1 cellular context compared by ENCODE assay signal in the genomic region with DNA sequence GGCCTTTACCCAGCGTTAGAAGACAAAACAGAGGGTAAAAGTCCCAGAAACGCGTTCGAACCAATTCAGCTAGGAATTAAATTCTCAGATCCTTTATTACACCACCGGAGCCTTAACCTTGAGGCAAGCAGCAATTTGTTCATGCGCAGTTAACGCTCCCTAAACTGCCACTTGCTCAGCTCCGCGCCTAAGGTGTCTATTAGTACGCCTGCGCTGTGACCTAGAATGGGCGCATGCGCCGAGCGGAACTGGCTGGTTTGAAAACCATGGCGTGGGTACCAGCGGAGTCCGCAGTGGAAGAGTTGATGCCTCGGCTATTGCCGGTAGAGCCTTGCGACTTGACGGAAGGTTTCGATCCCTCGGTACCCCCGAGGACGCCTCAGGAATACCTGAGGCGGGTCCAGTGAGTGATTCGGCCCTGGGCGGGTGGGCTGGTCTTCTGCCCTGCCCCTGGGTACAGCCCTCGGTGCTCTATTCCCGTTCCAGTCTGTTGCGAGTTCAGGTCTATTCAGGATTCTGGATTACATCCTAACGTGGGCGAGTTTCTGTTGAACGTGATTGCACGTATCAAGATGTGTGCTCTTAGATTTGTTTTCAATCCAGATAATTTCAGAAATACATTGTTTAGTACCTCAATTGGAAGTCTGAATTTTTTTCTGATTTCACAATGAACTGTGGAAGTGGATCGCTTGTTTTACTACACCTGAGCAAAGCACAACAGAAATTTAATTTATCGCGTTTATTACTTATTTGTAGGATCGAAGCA.
TF ChIP-seq lines count a peak whose summit lies in the region.

A gene with protein sequence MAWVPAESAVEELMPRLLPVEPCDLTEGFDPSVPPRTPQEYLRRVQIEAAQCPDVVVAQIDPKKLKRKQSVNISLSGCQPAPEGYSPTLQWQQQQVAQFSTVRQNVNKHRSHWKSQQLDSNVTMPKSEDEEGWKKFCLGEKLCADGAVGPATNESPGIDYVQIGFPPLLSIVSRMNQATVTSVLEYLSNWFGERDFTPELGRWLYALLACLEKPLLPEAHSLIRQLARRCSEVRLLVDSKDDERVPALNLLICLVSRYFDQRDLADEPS (plus strand): TSS at position 251 of the 766 bp plus-strand sequence. CDS start 16 bp downstream, at position 267.

TF ChIP-seq in HepG2, 621 proteins besides CTCF, POLR2A, EP300 and RAD21 (continued from another document and continues in another):
- TF ChIP-seq HNRNPUL1 (IDR thresholded peaks at IDR 0.05; ENCODE audit: low read depth, low read length) (no peak), ZNF766 (CRISPR knock-in tag; IDR thresholded peaks at IDR 0.05; ENCODE audit: borderline replicate concordance) (peak; percentile 97), ZSCAN29 (CRISPR knock-in tag; conservative IDR thresholded peaks at IDR 0.05) (peak; percentile 93), ZNF20 (CRISPR knock-in tag; IDR thresholded peaks at IDR 0.05) (no peak), MYNN (CRISPR knock-in tag; IDR thresholded peaks at IDR 0.05; ENCODE audit: low read depth) (peak; percentile 96; the same call in 1 of the 2 replicates), ZNF543 (CRISPR knock-in tag; IDR thresholded peaks at IDR 0.05) (peak; percentile 95), SSRP1 (CRISPR knock-in tag; IDR thresholded peaks at IDR 0.05) (peak; percentile 81; the same call in 1 of the 2 replicates), NFKBIZ (CRISPR knock-in tag; IDR thresholded peaks at IDR 0.05) (peak; percentile 71; the same call in 1 of the 2 replicates), NCOA2 (CRISPR knock-in tag; IDR thresholded peaks at IDR 0.05) (peak; percentile 54; the same call in 1 of the 2 replicates), ZZZ3 (CRISPR knock-in tag; IDR thresholded peaks at IDR 0.05; ENCODE audit: borderline replicate concordance) (no peak; the same call in 1 of the 2 replicates), ZNF484 (CRISPR knock-in tag; IDR thresholded peaks at IDR 0.05; ENCODE audit: borderline replicate concordance, low read depth) (no peak), SOX6 (IDR thresholded peaks at IDR 0.05) (no peak), SOX6 (CRISPR knock-in tag; IDR thresholded peaks at IDR 0.05) (peak; percentile 73), HNRNPH1 (optimal IDR thresholded peaks at IDR 0.05; ENCODE audit: low read depth, low read length) (no peak), ZNF431 (CRISPR knock-in tag; IDR thresholded peaks at IDR 0.05; ENCODE audit: borderline replicate concordance, low read depth) (peak; percentile 75; the same call in 1 of the 2 replicates), ZNF570 (CRISPR knock-in tag; IDR thresholded peaks at IDR 0.05; ENCODE audit: borderline replicate concordance) (no peak), PHB2 (IDR thresholded peaks at IDR 0.05; ENCODE audit: partially characterized antibody) (no peak), ZNF225 (CRISPR knock-in tag; IDR thresholded peaks at IDR 0.05) (peak; percentile 99), MXD4 (CRISPR knock-in tag; IDR thresholded peaks at IDR 0.05) (peak; percentile 92; the same call in 1 of the 2 replicates)
- TF ChIP-seq, protein P1, sequence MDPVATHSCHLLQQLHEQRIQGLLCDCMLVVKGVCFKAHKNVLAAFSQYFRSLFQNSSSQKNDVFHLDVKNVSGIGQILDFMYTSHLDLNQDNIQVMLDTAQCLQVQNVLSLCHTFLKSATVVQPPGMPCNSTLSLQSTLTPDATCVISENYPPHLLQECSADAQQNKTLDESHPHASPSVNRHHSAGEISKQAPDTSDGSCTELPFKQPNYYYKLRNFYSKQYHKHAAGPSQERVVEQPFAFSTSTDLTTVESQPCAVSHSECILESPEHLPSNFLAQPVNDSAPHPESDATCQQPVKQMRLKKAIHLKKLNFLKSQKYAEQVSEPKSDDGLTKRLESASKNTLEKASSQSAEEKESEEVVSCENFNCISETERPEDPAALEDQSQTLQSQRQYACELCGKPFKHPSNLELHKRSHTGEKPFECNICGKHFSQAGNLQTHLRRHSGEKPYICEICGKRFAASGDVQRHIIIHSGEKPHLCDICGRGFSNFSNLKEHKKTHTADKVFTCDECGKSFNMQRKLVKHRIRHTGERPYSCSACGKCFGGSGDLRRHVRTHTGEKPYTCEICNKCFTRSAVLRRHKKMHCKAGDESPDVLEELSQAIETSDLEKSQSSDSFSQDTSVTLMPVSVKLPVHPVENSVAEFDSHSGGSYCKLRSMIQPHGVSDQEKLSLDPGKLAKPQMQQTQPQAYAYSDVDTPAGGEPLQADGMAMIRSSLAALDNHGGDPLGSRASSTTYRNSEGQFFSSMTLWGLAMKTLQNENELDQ (CRISPR knock-in tag; IDR thresholded peaks at IDR 0.05; ENCODE audit: borderline replicate concordance) = peak; percentile 37; the same call in 1 of the 2 replicates
- TF ChIP-seq, protein P2, sequence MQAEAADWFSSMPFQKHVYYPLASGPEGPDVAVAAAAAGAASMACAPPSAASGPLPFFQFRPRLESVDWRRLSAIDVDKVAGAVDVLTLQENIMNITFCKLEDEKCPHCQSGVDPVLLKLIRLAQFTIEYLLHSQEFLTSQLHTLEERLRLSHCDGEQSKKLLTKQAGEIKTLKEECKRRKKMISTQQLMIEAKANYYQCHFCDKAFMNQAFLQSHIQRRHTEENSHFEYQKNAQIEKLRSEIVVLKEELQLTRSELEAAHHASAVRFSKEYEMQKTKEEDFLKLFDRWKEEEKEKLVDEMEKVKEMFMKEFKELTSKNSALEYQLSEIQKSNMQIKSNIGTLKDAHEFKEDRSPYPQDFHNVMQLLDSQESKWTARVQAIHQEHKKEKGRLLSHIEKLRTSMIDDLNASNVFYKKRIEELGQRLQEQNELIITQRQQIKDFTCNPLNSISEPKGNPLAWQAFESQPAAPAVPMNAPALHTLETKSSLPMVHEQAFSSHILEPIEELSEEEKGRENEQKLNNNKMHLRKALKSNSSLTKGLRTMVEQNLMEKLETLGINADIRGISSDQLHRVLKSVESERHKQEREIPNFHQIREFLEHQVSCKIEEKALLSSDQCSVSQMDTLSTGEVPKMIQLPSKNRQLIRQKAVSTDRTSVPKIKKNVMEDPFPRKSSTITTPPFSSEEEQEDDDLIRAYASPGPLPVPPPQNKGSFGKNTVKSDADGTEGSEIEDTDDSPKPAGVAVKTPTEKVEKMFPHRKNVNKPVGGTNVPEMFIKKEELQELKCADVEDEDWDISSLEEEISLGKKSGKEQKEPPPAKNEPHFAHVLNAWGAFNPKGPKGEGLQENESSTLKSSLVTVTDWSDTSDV (CRISPR knock-in tag; IDR thresholded peaks at IDR 0.05) = 0 out of 2 replicates have a peak, but pooled peaks have one; percentile 93
- TF ChIP-seq, protein P3, sequence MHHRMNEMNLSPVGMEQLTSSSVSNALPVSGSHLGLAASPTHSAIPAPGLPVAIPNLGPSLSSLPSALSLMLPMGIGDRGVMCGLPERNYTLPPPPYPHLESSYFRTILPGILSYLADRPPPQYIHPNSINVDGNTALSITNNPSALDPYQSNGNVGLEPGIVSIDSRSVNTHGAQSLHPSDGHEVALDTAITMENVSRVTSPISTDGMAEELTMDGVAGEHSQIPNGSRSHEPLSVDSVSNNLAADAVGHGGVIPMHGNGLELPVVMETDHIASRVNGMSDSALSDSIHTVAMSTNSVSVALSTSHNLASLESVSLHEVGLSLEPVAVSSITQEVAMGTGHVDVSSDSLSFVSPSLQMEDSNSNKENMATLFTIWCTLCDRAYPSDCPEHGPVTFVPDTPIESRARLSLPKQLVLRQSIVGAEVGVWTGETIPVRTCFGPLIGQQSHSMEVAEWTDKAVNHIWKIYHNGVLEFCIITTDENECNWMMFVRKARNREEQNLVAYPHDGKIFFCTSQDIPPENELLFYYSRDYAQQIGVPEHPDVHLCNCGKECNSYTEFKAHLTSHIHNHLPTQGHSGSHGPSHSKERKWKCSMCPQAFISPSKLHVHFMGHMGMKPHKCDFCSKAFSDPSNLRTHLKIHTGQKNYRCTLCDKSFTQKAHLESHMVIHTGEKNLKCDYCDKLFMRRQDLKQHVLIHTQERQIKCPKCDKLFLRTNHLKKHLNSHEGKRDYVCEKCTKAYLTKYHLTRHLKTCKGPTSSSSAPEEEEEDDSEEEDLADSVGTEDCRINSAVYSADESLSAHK (CRISPR knock-in tag; IDR thresholded peaks at IDR 0.05; ENCODE audit: borderline replicate concordance) = no peak
- TF ChIP-seq, protein P4, sequence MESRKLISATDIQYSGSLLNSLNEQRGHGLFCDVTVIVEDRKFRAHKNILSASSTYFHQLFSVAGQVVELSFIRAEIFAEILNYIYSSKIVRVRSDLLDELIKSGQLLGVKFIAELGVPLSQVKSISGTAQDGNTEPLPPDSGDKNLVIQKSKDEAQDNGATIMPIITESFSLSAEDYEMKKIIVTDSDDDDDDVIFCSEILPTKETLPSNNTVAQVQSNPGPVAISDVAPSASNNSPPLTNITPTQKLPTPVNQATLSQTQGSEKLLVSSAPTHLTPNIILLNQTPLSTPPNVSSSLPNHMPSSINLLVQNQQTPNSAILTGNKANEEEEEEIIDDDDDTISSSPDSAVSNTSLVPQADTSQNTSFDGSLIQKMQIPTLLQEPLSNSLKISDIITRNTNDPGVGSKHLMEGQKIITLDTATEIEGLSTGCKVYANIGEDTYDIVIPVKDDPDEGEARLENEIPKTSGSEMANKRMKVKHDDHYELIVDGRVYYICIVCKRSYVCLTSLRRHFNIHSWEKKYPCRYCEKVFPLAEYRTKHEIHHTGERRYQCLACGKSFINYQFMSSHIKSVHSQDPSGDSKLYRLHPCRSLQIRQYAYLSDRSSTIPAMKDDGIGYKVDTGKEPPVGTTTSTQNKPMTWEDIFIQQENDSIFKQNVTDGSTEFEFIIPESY (CRISPR knock-in tag; IDR thresholded peaks at IDR 0.05) = no peak
- TF ChIP-seq, protein P5, sequence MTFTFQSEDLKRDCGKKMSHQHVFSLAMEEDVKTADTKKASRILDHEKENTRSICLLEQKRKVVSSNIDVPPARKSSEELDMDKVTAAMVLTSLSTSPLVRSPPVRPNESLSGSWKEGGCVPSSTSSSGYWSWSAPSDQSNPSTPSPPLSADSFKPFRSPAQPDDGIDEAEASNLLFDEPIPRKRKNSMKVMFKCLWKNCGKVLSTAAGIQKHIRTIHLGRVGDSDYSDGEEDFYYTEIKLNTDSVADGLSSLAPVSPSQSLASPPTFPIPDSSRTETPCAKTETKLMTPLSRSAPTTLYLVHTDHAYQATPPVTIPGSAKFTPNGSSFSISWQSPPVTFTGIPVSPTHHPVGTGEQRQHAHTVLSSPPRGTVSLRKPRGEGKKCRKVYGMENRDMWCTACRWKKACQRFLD (CRISPR knock-in tag; IDR thresholded peaks at IDR 0.05; ENCODE audit: borderline replicate concordance) = peak; percentile 99
- TF ChIP-seq, protein P6, sequence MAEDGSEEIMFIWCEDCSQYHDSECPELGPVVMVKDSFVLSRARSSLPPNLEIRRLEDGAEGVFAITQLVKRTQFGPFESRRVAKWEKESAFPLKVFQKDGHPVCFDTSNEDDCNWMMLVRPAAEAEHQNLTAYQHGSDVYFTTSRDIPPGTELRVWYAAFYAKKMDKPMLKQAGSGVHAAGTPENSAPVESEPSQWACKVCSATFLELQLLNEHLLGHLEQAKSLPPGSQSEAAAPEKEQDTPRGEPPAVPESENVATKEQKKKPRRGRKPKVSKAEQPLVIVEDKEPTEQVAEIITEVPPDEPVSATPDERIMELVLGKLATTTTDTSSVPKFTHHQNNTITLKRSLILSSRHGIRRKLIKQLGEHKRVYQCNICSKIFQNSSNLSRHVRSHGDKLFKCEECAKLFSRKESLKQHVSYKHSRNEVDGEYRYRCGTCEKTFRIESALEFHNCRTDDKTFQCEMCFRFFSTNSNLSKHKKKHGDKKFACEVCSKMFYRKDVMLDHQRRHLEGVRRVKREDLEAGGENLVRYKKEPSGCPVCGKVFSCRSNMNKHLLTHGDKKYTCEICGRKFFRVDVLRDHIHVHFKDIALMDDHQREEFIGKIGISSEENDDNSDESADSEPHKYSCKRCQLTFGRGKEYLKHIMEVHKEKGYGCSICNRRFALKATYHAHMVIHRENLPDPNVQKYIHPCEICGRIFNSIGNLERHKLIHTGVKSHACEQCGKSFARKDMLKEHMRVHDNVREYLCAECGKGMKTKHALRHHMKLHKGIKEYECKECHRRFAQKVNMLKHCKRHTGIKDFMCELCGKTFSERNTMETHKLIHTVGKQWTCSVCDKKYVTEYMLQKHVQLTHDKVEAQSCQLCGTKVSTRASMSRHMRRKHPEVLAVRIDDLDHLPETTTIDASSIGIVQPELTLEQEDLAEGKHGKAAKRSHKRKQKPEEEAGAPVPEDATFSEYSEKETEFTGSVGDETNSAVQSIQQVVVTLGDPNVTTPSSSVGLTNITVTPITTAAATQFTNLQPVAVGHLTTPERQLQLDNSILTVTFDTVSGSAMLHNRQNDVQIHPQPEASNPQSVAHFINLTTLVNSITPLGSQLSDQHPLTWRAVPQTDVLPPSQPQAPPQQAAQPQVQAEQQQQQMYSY (CRISPR knock-in tag; IDR thresholded peaks at IDR 0.05) = peak; percentile 93
- TF ChIP-seq, protein P7, sequence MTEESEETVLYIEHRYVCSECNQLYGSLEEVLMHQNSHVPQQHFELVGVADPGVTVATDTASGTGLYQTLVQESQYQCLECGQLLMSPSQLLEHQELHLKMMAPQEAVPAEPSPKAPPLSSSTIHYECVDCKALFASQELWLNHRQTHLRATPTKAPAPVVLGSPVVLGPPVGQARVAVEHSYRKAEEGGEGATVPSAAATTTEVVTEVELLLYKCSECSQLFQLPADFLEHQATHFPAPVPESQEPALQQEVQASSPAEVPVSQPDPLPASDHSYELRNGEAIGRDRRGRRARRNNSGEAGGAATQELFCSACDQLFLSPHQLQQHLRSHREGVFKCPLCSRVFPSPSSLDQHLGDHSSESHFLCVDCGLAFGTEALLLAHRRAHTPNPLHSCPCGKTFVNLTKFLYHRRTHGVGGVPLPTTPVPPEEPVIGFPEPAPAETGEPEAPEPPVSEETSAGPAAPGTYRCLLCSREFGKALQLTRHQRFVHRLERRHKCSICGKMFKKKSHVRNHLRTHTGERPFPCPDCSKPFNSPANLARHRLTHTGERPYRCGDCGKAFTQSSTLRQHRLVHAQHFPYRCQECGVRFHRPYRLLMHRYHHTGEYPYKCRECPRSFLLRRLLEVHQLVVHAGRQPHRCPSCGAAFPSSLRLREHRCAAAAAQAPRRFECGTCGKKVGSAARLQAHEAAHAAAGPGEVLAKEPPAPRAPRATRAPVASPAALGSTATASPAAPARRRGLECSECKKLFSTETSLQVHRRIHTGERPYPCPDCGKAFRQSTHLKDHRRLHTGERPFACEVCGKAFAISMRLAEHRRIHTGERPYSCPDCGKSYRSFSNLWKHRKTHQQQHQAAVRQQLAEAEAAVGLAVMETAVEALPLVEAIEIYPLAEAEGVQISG (CRISPR knock-in tag; IDR thresholded peaks at IDR 0.05) = peak; percentile 94
- TF ChIP-seq, protein P8, sequence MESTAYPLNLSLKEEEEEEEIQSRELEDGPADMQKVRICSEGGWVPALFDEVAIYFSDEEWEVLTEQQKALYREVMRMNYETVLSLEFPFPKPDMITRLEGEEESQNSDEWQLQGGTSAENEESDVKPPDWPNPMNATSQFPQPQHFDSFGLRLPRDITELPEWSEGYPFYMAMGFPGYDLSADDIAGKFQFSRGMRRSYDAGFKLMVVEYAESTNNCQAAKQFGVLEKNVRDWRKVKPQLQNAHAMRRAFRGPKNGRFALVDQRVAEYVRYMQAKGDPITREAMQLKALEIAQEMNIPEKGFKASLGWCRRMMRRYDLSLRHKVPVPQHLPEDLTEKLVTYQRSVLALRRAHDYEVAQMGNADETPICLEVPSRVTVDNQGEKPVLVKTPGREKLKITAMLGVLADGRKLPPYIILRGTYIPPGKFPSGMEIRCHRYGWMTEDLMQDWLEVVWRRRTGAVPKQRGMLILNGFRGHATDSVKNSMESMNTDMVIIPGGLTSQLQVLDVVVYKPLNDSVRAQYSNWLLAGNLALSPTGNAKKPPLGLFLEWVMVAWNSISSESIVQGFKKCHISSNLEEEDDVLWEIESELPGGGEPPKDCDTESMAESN (CRISPR knock-in tag; conservative IDR thresholded peaks at IDR 0.05) = peak; percentile 96
- TF ChIP-seq, protein P9, sequence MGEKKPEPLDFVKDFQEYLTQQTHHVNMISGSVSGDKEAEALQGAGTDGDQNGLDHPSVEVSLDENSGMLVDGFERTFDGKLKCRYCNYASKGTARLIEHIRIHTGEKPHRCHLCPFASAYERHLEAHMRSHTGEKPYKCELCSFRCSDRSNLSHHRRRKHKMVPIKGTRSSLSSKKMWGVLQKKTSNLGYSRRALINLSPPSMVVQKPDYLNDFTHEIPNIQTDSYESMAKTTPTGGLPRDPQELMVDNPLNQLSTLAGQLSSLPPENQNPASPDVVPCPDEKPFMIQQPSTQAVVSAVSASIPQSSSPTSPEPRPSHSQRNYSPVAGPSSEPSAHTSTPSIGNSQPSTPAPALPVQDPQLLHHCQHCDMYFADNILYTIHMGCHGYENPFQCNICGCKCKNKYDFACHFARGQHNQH (CRISPR knock-in tag; IDR thresholded peaks at IDR 0.05) = peak; percentile 94
